Comparison of ENCODE assay signal across 3 cellular contexts in the genomic region with DNA sequence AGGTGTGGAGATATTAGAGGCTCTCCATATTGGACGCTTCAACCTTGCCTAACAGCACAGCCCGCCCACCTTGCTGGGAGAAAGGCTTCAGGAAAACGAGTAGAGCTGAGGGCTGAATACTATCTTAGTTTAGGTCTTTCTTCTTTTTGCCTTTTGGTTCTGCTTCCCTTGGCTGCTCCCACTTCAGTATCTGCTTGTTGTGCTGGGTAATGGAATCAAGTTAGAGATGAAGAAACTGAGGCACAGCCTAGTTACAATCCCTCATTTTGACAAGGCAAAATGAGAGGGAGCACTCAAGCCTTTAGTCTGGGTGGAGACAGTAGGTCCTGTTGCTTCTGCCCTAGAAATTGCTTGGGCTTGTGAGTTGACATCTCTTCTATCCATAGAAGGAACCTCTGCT.
A peak's percentile ranks its signal among the peaks of the same experiment; 100 is the strongest.
TF ChIP-seq lines count a peak whose summit lies in the region.

No MANE protein-coding gene starts in this region.

TF ChIP-seq in GM23338, 12 proteins besides CTCF, POLR2A, EP300 and RAD21:
- TF ChIP-seq EZH2 (IDR thresholded peaks at IDR 0.05; ENCODE audit: low read depth, unreplicated experiment) = peak; percentile 22
- TF ChIP-seq ZNF331 (CRISPR knock-in tag; IDR thresholded peaks at IDR 0.05; ENCODE audit: low read depth) = no peak

TF ChIP-seq in HEK293, 187 proteins besides CTCF, POLR2A, EP300 and RAD21 (continues in another document):
- TF ChIP-seq, protein P1, sequence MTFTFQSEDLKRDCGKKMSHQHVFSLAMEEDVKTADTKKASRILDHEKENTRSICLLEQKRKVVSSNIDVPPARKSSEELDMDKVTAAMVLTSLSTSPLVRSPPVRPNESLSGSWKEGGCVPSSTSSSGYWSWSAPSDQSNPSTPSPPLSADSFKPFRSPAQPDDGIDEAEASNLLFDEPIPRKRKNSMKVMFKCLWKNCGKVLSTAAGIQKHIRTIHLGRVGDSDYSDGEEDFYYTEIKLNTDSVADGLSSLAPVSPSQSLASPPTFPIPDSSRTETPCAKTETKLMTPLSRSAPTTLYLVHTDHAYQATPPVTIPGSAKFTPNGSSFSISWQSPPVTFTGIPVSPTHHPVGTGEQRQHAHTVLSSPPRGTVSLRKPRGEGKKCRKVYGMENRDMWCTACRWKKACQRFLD (tag by site-specific recombination; IDR thresholded peaks at IDR 0.05) = no peak
- TF ChIP-seq, protein P2, sequence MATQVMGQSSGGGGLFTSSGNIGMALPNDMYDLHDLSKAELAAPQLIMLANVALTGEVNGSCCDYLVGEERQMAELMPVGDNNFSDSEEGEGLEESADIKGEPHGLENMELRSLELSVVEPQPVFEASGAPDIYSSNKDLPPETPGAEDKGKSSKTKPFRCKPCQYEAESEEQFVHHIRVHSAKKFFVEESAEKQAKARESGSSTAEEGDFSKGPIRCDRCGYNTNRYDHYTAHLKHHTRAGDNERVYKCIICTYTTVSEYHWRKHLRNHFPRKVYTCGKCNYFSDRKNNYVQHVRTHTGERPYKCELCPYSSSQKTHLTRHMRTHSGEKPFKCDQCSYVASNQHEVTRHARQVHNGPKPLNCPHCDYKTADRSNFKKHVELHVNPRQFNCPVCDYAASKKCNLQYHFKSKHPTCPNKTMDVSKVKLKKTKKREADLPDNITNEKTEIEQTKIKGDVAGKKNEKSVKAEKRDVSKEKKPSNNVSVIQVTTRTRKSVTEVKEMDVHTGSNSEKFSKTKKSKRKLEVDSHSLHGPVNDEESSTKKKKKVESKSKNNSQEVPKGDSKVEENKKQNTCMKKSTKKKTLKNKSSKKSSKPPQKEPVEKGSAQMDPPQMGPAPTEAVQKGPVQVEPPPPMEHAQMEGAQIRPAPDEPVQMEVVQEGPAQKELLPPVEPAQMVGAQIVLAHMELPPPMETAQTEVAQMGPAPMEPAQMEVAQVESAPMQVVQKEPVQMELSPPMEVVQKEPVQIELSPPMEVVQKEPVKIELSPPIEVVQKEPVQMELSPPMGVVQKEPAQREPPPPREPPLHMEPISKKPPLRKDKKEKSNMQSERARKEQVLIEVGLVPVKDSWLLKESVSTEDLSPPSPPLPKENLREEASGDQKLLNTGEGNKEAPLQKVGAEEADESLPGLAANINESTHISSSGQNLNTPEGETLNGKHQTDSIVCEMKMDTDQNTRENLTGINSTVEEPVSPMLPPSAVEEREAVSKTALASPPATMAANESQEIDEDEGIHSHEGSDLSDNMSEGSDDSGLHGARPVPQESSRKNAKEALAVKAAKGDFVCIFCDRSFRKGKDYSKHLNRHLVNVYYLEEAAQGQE (tag by site-specific recombination; IDR thresholded peaks at IDR 0.05) = no peak
- TF ChIP-seq ZNF341 (tag by site-specific recombination; IDR thresholded peaks at IDR 0.05; ENCODE audit: low read depth) = no peak
- TF ChIP-seq ZNF335 (tag by site-specific recombination; conservative IDR thresholded peaks at IDR 0.05) = peak; percentile 92
- no peak for TF ChIP-seq ZNF274 (IDR thresholded peaks at IDR 0.05; ENCODE audit: low read length)
- no peak for TF ChIP-seq ZNF274 (tag by site-specific recombination; IDR thresholded peaks at IDR 0.05; ENCODE audit: borderline replicate concordance)
- TF ChIP-seq ZNF560 (tag by site-specific recombination; IDR thresholded peaks at IDR 0.05; ENCODE audit: borderline replicate concordance) = no peak
- peak; percentile 51; the same call in 1 of the 2 replicates for TF ChIP-seq ZBTB17 (tag by site-specific recombination; IDR thresholded peaks at IDR 0.05)
- no peak for TF ChIP-seq ZNF549 (tag by site-specific recombination; IDR thresholded peaks at IDR 0.05)
- no peak for TF ChIP-seq ZSCAN23 (tag by site-specific recombination; IDR thresholded peaks at IDR 0.05)
- TF ChIP-seq, protein P3, sequence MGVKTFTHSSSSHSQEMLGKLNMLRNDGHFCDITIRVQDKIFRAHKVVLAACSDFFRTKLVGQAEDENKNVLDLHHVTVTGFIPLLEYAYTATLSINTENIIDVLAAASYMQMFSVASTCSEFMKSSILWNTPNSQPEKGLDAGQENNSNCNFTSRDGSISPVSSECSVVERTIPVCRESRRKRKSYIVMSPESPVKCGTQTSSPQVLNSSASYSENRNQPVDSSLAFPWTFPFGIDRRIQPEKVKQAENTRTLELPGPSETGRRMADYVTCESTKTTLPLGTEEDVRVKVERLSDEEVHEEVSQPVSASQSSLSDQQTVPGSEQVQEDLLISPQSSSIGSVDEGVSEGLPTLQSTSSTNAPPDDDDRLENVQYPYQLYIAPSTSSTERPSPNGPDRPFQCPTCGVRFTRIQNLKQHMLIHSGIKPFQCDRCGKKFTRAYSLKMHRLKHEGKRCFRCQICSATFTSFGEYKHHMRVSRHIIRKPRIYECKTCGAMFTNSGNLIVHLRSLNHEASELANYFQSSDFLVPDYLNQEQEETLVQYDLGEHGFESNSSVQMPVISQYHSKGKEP (tag by site-specific recombination; IDR thresholded peaks at IDR 0.05) = no peak
- TF ChIP-seq ZNF521 (tag by site-specific recombination; IDR thresholded peaks at IDR 0.05) = no peak
- TF ChIP-seq, protein P4, sequence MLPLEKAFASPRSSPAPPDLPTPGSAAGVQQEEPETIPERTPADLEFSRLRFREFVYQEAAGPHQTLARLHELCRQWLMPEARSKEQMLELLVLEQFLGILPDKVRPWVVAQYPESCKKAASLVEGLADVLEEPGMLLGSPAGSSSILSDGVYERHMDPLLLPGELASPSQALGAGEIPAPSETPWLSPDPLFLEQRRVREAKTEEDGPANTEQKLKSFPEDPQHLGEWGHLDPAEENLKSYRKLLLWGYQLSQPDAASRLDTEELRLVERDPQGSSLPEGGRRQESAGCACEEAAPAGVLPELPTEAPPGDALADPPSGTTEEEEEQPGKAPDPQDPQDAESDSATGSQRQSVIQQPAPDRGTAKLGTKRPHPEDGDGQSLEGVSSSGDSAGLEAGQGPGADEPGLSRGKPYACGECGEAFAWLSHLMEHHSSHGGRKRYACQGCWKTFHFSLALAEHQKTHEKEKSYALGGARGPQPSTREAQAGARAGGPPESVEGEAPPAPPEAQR (tag by site-specific recombination; IDR thresholded peaks at IDR 0.05) = no peak
- TF ChIP-seq, protein P5, sequence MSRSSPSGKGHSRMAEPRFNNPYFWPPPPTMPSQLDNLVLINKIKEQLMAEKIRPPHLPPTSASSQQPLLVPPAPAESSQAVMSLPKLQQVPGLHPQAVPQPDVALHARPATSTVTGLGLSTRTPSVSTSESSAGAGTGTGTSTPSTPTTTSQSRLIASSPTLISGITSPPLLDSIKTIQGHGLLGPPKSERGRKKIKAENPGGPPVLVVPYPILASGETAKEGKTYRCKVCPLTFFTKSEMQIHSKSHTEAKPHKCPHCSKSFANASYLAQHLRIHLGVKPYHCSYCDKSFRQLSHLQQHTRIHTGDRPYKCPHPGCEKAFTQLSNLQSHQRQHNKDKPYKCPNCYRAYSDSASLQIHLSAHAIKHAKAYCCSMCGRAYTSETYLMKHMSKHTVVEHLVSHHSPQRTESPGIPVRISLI (tag by site-specific recombination; IDR thresholded peaks at IDR 0.05) = no peak
- TF ChIP-seq SCRT2 (tag by site-specific recombination; IDR thresholded peaks at IDR 0.05) = peak; percentile 28; the same call in 1 of the 2 replicates
- TF ChIP-seq ZNF473 (tag by site-specific recombination; IDR thresholded peaks at IDR 0.05) = no peak
- no peak for TF ChIP-seq ZXDB (tag by site-specific recombination; IDR thresholded peaks at IDR 0.05)
- TF ChIP-seq ZNF366 (tag by site-specific recombination; conservative IDR thresholded peaks at IDR 0.05) = no peak
- no peak for TF ChIP-seq SP7 (tag by site-specific recombination; IDR thresholded peaks at IDR 0.05)

TF ChIP-seq in K562, 482 proteins besides CTCF, POLR2A, EP300 and RAD21 (continued from another document):
- TF ChIP-seq L3MBTL2 (IDR thresholded peaks at IDR 0.05) = no peak
- no peak for TF ChIP-seq JUND (IDR thresholded peaks at IDR 0.05; ENCODE audit: borderline replicate concordance, low read depth, low read length)
- no peak for TF ChIP-seq JUND (tag; IDR thresholded peaks at IDR 0.05; ENCODE audit: borderline replicate concordance, low read depth, low read length)
- no peak for TF ChIP-seq HLTF (IDR thresholded peaks at IDR 0.05)
- no peak for TF ChIP-seq CBFA2T2 (conservative IDR thresholded peaks at IDR 0.05)
- no peak for TF ChIP-seq ARNT (IDR thresholded peaks at IDR 0.05)
- TF ChIP-seq ZNF586 (CRISPR knock-in tag; conservative IDR thresholded peaks at IDR 0.05) = no peak
- TF ChIP-seq KLF6 (CRISPR knock-in tag; IDR thresholded peaks at IDR 0.05; ENCODE audit: borderline replicate concordance) = no peak
- no peak for TF ChIP-seq RB1 (IDR thresholded peaks at IDR 0.05; ENCODE audit: low read depth)
- TF ChIP-seq, protein P6, sequence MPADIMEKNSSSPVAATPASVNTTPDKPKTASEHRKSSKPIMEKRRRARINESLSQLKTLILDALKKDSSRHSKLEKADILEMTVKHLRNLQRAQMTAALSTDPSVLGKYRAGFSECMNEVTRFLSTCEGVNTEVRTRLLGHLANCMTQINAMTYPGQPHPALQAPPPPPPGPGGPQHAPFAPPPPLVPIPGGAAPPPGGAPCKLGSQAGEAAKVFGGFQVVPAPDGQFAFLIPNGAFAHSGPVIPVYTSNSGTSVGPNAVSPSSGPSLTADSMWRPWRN (IDR thresholded peaks at IDR 0.05; ENCODE audit: low read depth) = no peak
- no peak for TF ChIP-seq ETS2 (tag; IDR thresholded peaks at IDR 0.05; ENCODE audit: borderline replicate concordance, poor library complexity, severe bottlenecking)
- TF ChIP-seq, protein P7, sequence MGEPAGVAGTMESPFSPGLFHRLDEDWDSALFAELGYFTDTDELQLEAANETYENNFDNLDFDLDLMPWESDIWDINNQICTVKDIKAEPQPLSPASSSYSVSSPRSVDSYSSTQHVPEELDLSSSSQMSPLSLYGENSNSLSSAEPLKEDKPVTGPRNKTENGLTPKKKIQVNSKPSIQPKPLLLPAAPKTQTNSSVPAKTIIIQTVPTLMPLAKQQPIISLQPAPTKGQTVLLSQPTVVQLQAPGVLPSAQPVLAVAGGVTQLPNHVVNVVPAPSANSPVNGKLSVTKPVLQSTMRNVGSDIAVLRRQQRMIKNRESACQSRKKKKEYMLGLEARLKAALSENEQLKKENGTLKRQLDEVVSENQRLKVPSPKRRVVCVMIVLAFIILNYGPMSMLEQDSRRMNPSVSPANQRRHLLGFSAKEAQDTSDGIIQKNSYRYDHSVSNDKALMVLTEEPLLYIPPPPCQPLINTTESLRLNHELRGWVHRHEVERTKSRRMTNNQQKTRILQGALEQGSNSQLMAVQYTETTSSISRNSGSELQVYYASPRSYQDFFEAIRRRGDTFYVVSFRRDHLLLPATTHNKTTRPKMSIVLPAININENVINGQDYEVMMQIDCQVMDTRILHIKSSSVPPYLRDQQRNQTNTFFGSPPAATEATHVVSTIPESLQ (CRISPR knock-in tag; IDR thresholded peaks at IDR 0.05) = no peak
- no peak for TF ChIP-seq THRAP3 (IDR thresholded peaks at IDR 0.05; ENCODE audit: borderline replicate concordance)
TF ChIP-seq in K562: peak in this region for 0.
